In the genomic region with DNA sequence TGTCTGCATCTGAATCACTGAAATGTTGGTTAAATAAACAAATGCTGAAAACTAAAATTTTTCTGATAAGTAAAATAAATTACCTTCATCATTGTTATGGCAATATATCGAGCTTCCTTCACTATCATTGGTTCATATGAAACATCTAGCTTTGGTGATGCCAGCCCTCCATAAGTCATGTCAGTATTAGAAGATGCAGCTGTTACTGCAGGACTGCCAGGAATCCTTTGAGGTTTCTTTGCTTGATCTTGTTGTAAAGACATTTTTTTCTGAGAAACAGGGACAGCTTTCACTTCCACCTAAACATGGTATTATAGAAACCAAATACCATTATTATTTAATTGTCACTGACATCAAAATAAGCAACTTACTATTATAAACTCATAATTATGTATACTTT, we compare ENCODE assay signal across 27 cellular contexts.
"Had no signal": no experiment of that assay in that cellular context is flagged by ENCODE, and none has a peak within 500 bp of the region (broad histone marks: within the 10 kb centered on the region; RNA-seq: fewer than 3 reads in every experiment).

No MANE protein-coding gene starts in this region.

- DNase-seq: activated B cell treated with CpG ODN at 0.5 μM for 24 hours; activated CD4-positive, alpha-beta memory T cell treated with anti-CD3 and anti-CD28 coated beads for 36 hours; activated CD4-positive, alpha-beta T cell treated with anti-CD3 and anti-CD28 coated beads for 1 hour; activated CD4-positive, alpha-beta T cell treated with anti-CD3 and anti-CD28 coated beads, Interleukin-2, amount 10 ng/mL, durations not matched to agents 24 days and 14 days; activated CD8-positive, alpha-beta memory T cell treated with anti-CD3 and anti-CD28 coated beads for 24 hours; activated effector memory CD4-positive, alpha-beta T cell treated with anti-CD3 and anti-CD28 coated beads, Interleukin-2, amount 50 U/mL, for 16 hours; activated naive CD4-positive, alpha-beta T cell treated with Interleukin-2 at 50 U/mL for 16 hours; activated naive CD8-positive, alpha-beta T cell treated with anti-CD3 and anti-CD28 coated beads, Interleukin-2, amount 50 U/mL, for 24 hours; activated T-cell treated with anti-CD3 and anti-CD28 coated beads, Interleukin-2, amount 50 U/mL, for 4 hours; amygdala; brain microvascular endothelial cell; NCI-H1092; NCI-H1417; NCI-H1930; NCI-H2171; NCI-H2227 treated with DMSO at 0.1 percent for 48 hours; NCI-H446 treated with DMSO at 0.1 percent for 48 hours; NCI-H524 treated with DMSO at 0.1 percent for 48 hours; NCI-H748 treated with DMSO at 0.1 percent for 48 hours; OCI-M1; RPMI8226; T-helper 17 cell; T1000 had no signal

- H3K27me3 ChIP-seq: brain microvascular endothelial cell, cardiac muscle cell had no signal

- H3K27me3 Mint-ChIP-seq: activated B cell treated with CpG ODN at 0.5 μM for 24 hours; activated CD4-positive, alpha-beta memory T cell treated with anti-CD3 and anti-CD28 coated beads for 36 hours; activated CD4-positive, alpha-beta T cell treated with anti-CD3 and anti-CD28 coated beads, Interleukin-2, amount 10 ng/mL, durations not matched to agents 24 days and 14 days; activated naive CD8-positive, alpha-beta T cell treated with anti-CD3 and anti-CD28 coated beads, Interleukin-2, amount 50 U/mL, for 24 hours; T-helper 17 cell had no signal

- H3K27ac Mint-ChIP-seq: activated B cell treated with CpG ODN at 0.5 μM for 24 hours; activated CD4-positive, alpha-beta memory T cell treated with anti-CD3 and anti-CD28 coated beads for 36 hours; activated CD4-positive, alpha-beta T cell treated with anti-CD3 and anti-CD28 coated beads, Interleukin-2, amount 10 ng/mL, durations not matched to agents 24 days and 14 days; activated naive CD4-positive, alpha-beta T cell treated with anti-CD3 and anti-CD28 coated beads, Interleukin-2, amount 50 U/mL, for 72 hours; activated naive CD8-positive, alpha-beta T cell treated with anti-CD3 and anti-CD28 coated beads, Interleukin-2, amount 50 U/mL, for 24 hours; T-helper 17 cell had no signal

- ATAC-seq: activated naive CD4-positive, alpha-beta T cell treated with anti-CD3 and anti-CD28 coated beads, Interleukin-2, amount 50 U/mL, for 72 hours; activated naive CD8-positive, alpha-beta T cell treated with anti-CD3 and anti-CD28 coated beads, Interleukin-2, amount 50 U/mL, for 24 hours; activated T-cell treated with anti-CD3 and anti-CD28 coated beads, Interleukin-2, amount 50 U/mL, for 4 hours; Panc1; Right ventricle myocardium inferior; T-helper 17 cell had no signal

- H3K27ac ChIP-seq: brain microvascular endothelial cell, cardiac muscle cell had no signal

- H3K4me3 ChIP-seq: cardiac muscle cell had no signal

- H3K4me1 Mint-ChIP-seq: activated B cell treated with CpG ODN at 0.5 μM for 24 hours; activated naive CD8-positive, alpha-beta T cell treated with anti-CD3 and anti-CD28 coated beads, Interleukin-2, amount 50 U/mL, for 24 hours had no signal

- H3K9me3 Mint-ChIP-seq: activated B cell treated with CpG ODN at 0.5 μM for 24 hours; activated CD4-positive, alpha-beta memory T cell treated with anti-CD3 and anti-CD28 coated beads for 36 hours; activated CD4-positive, alpha-beta T cell treated with anti-CD3 and anti-CD28 coated beads, Interleukin-2, amount 10 ng/mL, durations not matched to agents 24 days and 14 days; activated naive CD4-positive, alpha-beta T cell treated with anti-CD3 and anti-CD28 coated beads, Interleukin-2, amount 50 U/mL, for 72 hours; activated naive CD8-positive, alpha-beta T cell treated with anti-CD3 and anti-CD28 coated beads, Interleukin-2, amount 50 U/mL, for 24 hours; activated T-cell treated with anti-CD3 and anti-CD28 coated beads, Interleukin-2, amount 50 U/mL, for 4 hours had no signal

- H3K4me3 Mint-ChIP-seq: activated B cell treated with CpG ODN at 0.5 μM for 24 hours; activated CD4-positive, alpha-beta memory T cell treated with anti-CD3 and anti-CD28 coated beads for 36 hours; activated CD4-positive, alpha-beta T cell treated with anti-CD3 and anti-CD28 coated beads, Interleukin-2, amount 10 ng/mL, durations not matched to agents 24 days and 14 days; activated naive CD8-positive, alpha-beta T cell treated with anti-CD3 and anti-CD28 coated beads, Interleukin-2, amount 50 U/mL, for 24 hours; activated T-cell treated with anti-CD3 and anti-CD28 coated beads, Interleukin-2, amount 50 U/mL, for 4 hours; T-helper 17 cell had no signal
